1 cellular context compared by ENCODE assay signal in the genomic region with DNA sequence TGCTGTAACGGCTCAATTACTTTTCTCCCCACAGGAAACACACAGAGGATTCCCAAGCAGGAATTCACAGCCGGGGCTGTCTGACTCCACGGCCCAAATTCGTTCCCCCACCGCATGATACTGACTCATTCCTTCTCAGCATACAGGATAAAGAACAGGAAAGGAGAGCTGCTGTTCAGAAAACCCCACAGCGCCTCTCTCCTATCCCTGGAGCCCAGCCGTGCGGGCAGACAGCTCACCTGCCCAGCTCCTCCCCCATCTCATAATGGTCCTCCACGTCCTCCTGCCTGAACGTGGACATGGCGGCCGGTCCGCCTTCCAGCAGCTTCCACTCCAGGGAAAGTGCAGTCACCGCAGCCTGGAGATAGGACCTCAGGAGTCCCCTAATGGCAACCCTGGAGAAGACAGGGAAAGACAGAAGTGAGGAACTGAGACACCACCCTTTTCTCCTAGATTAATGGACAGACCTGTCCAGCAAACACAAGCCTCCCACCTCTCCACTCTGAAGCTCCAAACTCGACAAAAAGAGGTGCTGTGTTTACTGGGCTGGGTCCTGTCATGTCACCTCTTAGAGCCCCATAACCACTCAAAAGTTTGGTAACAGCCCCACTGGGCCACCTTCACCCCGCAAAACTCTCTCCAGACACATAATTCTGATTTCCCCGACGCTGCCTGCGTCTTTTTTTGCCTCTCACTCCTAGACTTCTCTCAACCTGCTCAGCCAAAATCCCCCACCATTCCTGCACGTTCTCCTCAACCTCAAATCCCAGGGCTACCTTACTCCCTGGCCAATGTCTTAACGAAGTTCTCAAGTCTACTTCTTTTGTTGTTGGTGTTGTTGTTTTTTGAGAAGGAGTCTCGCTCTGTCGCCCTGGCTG.
TF ChIP-seq lines count a peak whose summit lies in the region.

No MANE protein-coding gene starts in this region.

TF ChIP-seq in HCT116, 20 proteins besides CTCF, POLR2A, EP300 and RAD21:
- peak; percentile 20; the same call in 1 of the 2 replicates for TF ChIP-seq MAX (IDR thresholded peaks at IDR 0.05)
- peak; percentile 62 for TF ChIP-seq YY1 (IDR thresholded peaks at IDR 0.05; ENCODE audit: extremely low read depth, insufficient replicate concordance, low read depth, low read length)
- TF ChIP-seq JUND (IDR thresholded peaks at IDR 0.05): no peak
